In genomic region chrX:29851971-29852605, GRCh38 we compare ENCODE assay signal across 22 cellular contexts.
"Had no signal": no experiment of that assay in that cellular context is flagged by ENCODE, and none has a peak within 500 bp of the region (broad histone marks: within the 10 kb centered on the region; RNA-seq: fewer than 3 reads in every experiment).

No MANE protein-coding gene starts in this region.

- H3K9me3 Mint-ChIP-seq: activated B cell treated with CpG ODN at 0.5 μM for 24 hours; activated naive CD8-positive, alpha-beta T cell treated with anti-CD3 and anti-CD28 coated beads for 36 hours; activated T-cell treated with anti-CD3 and anti-CD28 coated beads, Interleukin-2, amount 50 U/mL, for 4 hours; activated T-helper 2 cell treated with anti-CD3 and anti-CD28 coated beads, Interferon-gamma antibody, Interleukin-2, Interleukin-4, amounts not matched to agents 10 μg/mL and 5 μg/mL and 100 μg/mL, durations not matched to agents 14 hours and 24 hours and 36 hours; T-helper 1 cell treated with Interleukin-12 subunit alpha and Interleukin-12 subunit beta and Interleukin-4 antibody, amounts not matched to agents 30 μg/mL and 1 μg/mL, for 36 hours had no signal

- H3K4me3 Mint-ChIP-seq: activated B cell treated with CpG ODN at 0.5 μM for 24 hours; activated CD4-positive, alpha-beta T cell treated with anti-CD3 and anti-CD28 coated beads for 36 hours; activated naive CD8-positive, alpha-beta T cell treated with anti-CD3 and anti-CD28 coated beads for 36 hours; activated T-cell treated with anti-CD3 and anti-CD28 coated beads, Interleukin-2, amount 50 U/mL, for 4 hours; naive thymus-derived CD8-positive, alpha-beta T cell; T-helper 1 cell treated with Interleukin-12 subunit alpha and Interleukin-12 subunit beta and Interleukin-4 antibody, amounts not matched to agents 30 μg/mL and 1 μg/mL, for 36 hours had no signal

- H3K27me3 Mint-ChIP-seq: activated B cell treated with CpG ODN at 0.5 μM for 24 hours; activated CD4-positive, alpha-beta T cell treated with anti-CD3 and anti-CD28 coated beads for 36 hours; activated naive CD8-positive, alpha-beta T cell treated with anti-CD3 and anti-CD28 coated beads for 36 hours; naive thymus-derived CD8-positive, alpha-beta T cell had no signal

- ATAC-seq: activated CD4-positive, alpha-beta T cell treated with anti-CD3 and anti-CD28 coated beads for 36 hours; activated T-cell treated with anti-CD3 and anti-CD28 coated beads, Interleukin-2, amount 50 U/mL, for 4 hours; gastroesophageal sphincter; heart left ventricle; left lobe of liver; lower lobe of right lung; naive thymus-derived CD8-positive, alpha-beta T cell; psoas muscle; stimulated activated naive CD8-positive, alpha-beta T cell treated with anti-CD3 and anti-CD28 coated beads, Interleukin-15, Interleukin-2, amounts not matched to agents 100 U/mL and 50 U/mL, for 24 hours had no signal

- H3K4me1 Mint-ChIP-seq: activated B cell treated with CpG ODN at 0.5 μM for 24 hours; activated CD4-positive, alpha-beta T cell treated with anti-CD3 and anti-CD28 coated beads for 36 hours; activated naive CD8-positive, alpha-beta T cell treated with anti-CD3 and anti-CD28 coated beads for 36 hours had no signal

- H3K36me3 Mint-ChIP-seq: activated naive CD8-positive, alpha-beta T cell treated with anti-CD3 and anti-CD28 coated beads for 36 hours; naive thymus-derived CD8-positive, alpha-beta T cell had no signal

- H3K27ac Mint-ChIP-seq: activated B cell treated with CpG ODN at 0.5 μM for 24 hours; activated CD4-positive, alpha-beta T cell treated with anti-CD3 and anti-CD28 coated beads for 36 hours; activated naive CD8-positive, alpha-beta T cell treated with anti-CD3 and anti-CD28 coated beads for 36 hours; activated T-helper 2 cell treated with anti-CD3 and anti-CD28 coated beads, Interferon-gamma antibody, Interleukin-2, Interleukin-4, amounts not matched to agents 10 μg/mL and 5 μg/mL and 100 μg/mL, durations not matched to agents 14 hours and 24 hours and 36 hours; naive thymus-derived CD8-positive, alpha-beta T cell; T-helper 1 cell treated with Interleukin-12 subunit alpha and Interleukin-12 subunit beta and Interleukin-4 antibody, amounts not matched to agents 30 μg/mL and 1 μg/mL, for 36 hours had no signal

- DNase-seq: activated B cell treated with CpG ODN at 0.5 μM for 24 hours; activated CD4-positive, alpha-beta T cell treated with anti-CD3 and anti-CD28 coated beads for 36 hours; activated CD4-positive, alpha-beta T cell treated with anti-CD3 and anti-CD28 coated beads, Interleukin-2, amount 50 U/mL, for 4 hours; activated CD8-positive, alpha-beta memory T cell treated with anti-CD3 and anti-CD28 coated beads for 24 hours; activated CD8-positive, alpha-beta memory T cell treated with anti-CD3 and anti-CD28 coated beads, Interleukin-2, amount 50 U/mL, for 4 hours; activated naive CD4-positive, alpha-beta T cell; activated naive CD8-positive, alpha-beta T cell treated with anti-CD3 and anti-CD28 coated beads for 36 hours; activated T-cell treated with anti-CD3 and anti-CD28 coated beads, Interleukin-2, amount 50 U/mL, for 4 hours; amniotic stem cell; erythroblast; heart left ventricle; kidney; lower lobe of right lung; naive thymus-derived CD8-positive, alpha-beta T cell; psoas muscle; stimulated activated CD4-positive, alpha-beta T cell treated with anti-CD3 and anti-CD28 coated beads, Interleukin-4, amount 100 ng/mL, for 4 hours; stimulated activated naive CD8-positive, alpha-beta T cell treated with anti-CD3 and anti-CD28 coated beads, Interleukin-15, Interleukin-2, amounts not matched to agents 100 U/mL and 50 U/mL, for 24 hours; thyroid gland had no signal
